ENCODE assay signal across 1 cellular context in genomic region chr3:155134311-155134710, GRCh38. TPM values are rescaled to one million over a fixed set of nuclear protein-coding genes. Genes with fewer than 3 reads are reported as not detected.
"Had no signal": no experiment of that assay in that cellular context is flagged by ENCODE, and none has a peak within 500 bp of the region (broad histone marks: within the 10 kb centered on the region; RNA-seq: fewer than 3 reads in every experiment).

No MANE protein-coding gene starts in this region.

RNA-seq across cellular contexts. Expression of gene MME, which starts 54.2 kb away (rescaled TPM):
- total RNA-seq: HepG2 had no signal
- polyA plus RNA-seq: HepG2 had no signal
